Comparison of ENCODE assay signal across 8 cellular contexts in genomic region chr12:116434155-116435065, GRCh38.
DNase-seq lines count a peak whose midpoint lies in the region; ATAC-seq, FAIRE-seq and TF ChIP-seq lines count a peak whose summit lies in the region.

No MANE protein-coding gene starts in this region.

- H3K27me3 ChIP-seq in endothelial cell of umbilical vein (ENCODE audit: control insufficient read depth in 2 of 2, insufficient read depth in 2 of 2, low read length in 2 of 2): no peaks in the 10 kb centered on the region

- no peak overlapping the region for H3K27ac ChIP-seq in endothelial cell of umbilical vein (ENCODE audit: insufficient read depth, low read depth, low read length)

- H3K4me1 Mint-ChIP-seq in CD14-positive monocyte: peaks cover 20% of the 10 kb centered on the region

- peak; percentile 56 for DNase-seq in CD14-positive monocyte (ENCODE audit: low spot score)
- peak; percentile 21 for DNase-seq in NCI-H69 (lab: John Stamatoyannopoulos, UW)
- peak; percentile 59 for DNase-seq in endothelial cell of umbilical vein (ENCODE audit: low read depth, low spot score)
- peak; percentile 79 for DNase-seq in mucosa of gallbladder (ENCODE audit: low spot score)
- no peak for DNase-seq in NCI-H1436 treated with DMSO at 0.1 percent for 48 hours (lab: John Stamatoyannopoulos, UW)
- DNase-seq in cortex of kidney (lab: John Stamatoyannopoulos, UW): no peak

- H4K20me1 ChIP-seq in endothelial cell of umbilical vein (replicated peaks; ENCODE audit: control insufficient read depth, extremely low read depth, insufficient read depth, low read length): no peaks in the 10 kb centered on the region

- peak; percentile 42 for FAIRE-seq in endothelial cell of umbilical vein (lab: Jason Lieb, UNC)

- H3K4me3 ChIP-seq in endothelial cell of umbilical vein (replicated peaks in 1 of 3; ENCODE audit: insufficient read depth in 1 of 3, low read depth in 1 of 3, low read length in 3 of 3): no peak overlapping the region

- H3K9me1 ChIP-seq in endothelial cell of umbilical vein (replicated peaks; ENCODE audit: control insufficient read depth, extremely low read depth, insufficient read depth, low read length): no peaks in the 10 kb centered on the region

- H3K4me1 ChIP-seq in endothelial cell of umbilical vein (ENCODE audit: control insufficient read depth, extremely low read depth, insufficient read depth, low read length): peaks cover 3% of the 10 kb centered on the region

- H3K9ac ChIP-seq in endothelial cell of umbilical vein (replicated peaks; ENCODE audit: extremely low read depth, insufficient read depth, low read length): no peak overlapping the region

- H3K79me2 ChIP-seq in endothelial cell of umbilical vein (ENCODE audit: control insufficient read depth, insufficient read depth, low read length): no peaks in the 10 kb centered on the region

- peak overlapping the region in 5 of 7 donors; percentile 4 to 71 (median 46) for H3K27ac Mint-ChIP-seq in CD14-positive monocyte

- H3K9me3 Mint-ChIP-seq in CD14-positive monocyte: peaks cover 0 to 11% (median 6%) of the 10 kb centered on the region in 7 donors

- CTCF ChIA-PET in endothelial cell of umbilical vein (lab: Charles Lee): interaction anchor here (0.7 to 1.5 kb wide), 6 partner anchors 9 to 293 kb away, joined by 3 to 5 read pairs (median 3); no protein-coding TSS in a partner anchor

- no peak for TF ChIP-seq POLR2A in endothelial cell of umbilical vein (IDR thresholded peaks at IDR 0.05; ENCODE audit: low read depth, low read length)

- peak overlapping the region; percentile 28 for H3K4me2 ChIP-seq in endothelial cell of umbilical vein (ENCODE audit: insufficient read depth, low read length)

- BruUV-seq in endothelial cell of umbilical vein (replicated peaks; lab: Mats Ljungman, UMichigan): no TSS peak

- H3K4me3 Mint-ChIP-seq in CD14-positive monocyte: peak overlapping the region; percentile 20 to 82

- H3K9me3 ChIP-seq in endothelial cell of umbilical vein (replicated peaks; ENCODE audit: control insufficient read depth, insufficient read depth, low read length): no peaks in the 10 kb centered on the region

- no peak for ATAC-seq in HG03280 (IDR thresholded peaks at IDR 0.05; ENCODE audit: unreplicated experiment)
- ATAC-seq in GM19397 (IDR thresholded peaks at IDR 0.05; ENCODE audit: unreplicated experiment): no peak

- POLR2A ChIA-PET in endothelial cell of umbilical vein (lab: Charles Lee): interaction anchor here (0.7 kb wide), 1 partner anchor 16 kb away, joined by 7 read pairs; no protein-coding TSS in a partner anchor

- no peaks in the 10 kb centered on the region for H3K36me3 ChIP-seq in endothelial cell of umbilical vein (ENCODE audit: control insufficient read depth in 2 of 2, extremely low read depth in 1 of 2, insufficient read depth in 2 of 2, low read length in 2 of 2)

- no peaks in the 10 kb centered on the region for H3K36me3 Mint-ChIP-seq in CD14-positive monocyte

- dilution Hi-C loops in endothelial cell of umbilical vein (cut with MboI; ENCODE audit: extremely low pct_ligation_motif_present, low sequenced_read_pairs): no loop called here

- intact Hi-C loops in CD14-positive monocyte (cut with micrococcal nuclease) (no loop called here), endothelial cell of umbilical vein (cut with micrococcal nuclease) (loop anchor here (5.0 kb wide), 1 partner anchor 73 kb away; no protein-coding TSS in a partner anchor)

- no peak for TF ChIP-seq CTCF in CD14-positive monocyte (IDR thresholded peaks at IDR 0.05)
- TF ChIP-seq CTCF in endothelial cell of umbilical vein (IDR thresholded peaks at IDR 0.05; ENCODE audit: extremely low read depth in 1 of 2, insufficient read depth in 1 of 2, low read depth in 1 of 2, low read length in 2 of 2): no peak

- peaks cover 0 to 4% (median 3%) of the 10 kb centered on the region in 3 donors for H3K27me3 Mint-ChIP-seq in CD14-positive monocyte (ENCODE audit: low read depth in 3 of 3)

- H2AFZ ChIP-seq in endothelial cell of umbilical vein (ENCODE audit: low read depth, low read length): no peak overlapping the region

TF ChIP-seq in endothelial cell of umbilical vein, 7 proteins besides CTCF, POLR2A, EP300 and RAD21:
- TF ChIP-seq MYC (IDR thresholded peaks at IDR 0.05; ENCODE audit: low read depth, low read length): no peak
- no peak for TF ChIP-seq JUN (IDR thresholded peaks at IDR 0.05; ENCODE audit: borderline replicate concordance, insufficient read depth, insufficient read length, low read depth)
TF ChIP-seq in endothelial cell of umbilical vein: peak in this region for 0.

Comparison
In these comparisons a context has a peak if more than half of its experiments do, and no peak if none do; other contexts are left out.
1. DNase-seq: peak in CD14-positive monocyte (single experiment), NCI-H69 (single experiment), endothelial cell of umbilical vein (single experiment) and mucosa of gallbladder (single experiment); none in NCI-H1436 treated with DMSO at 0.1 percent for 48 hours (single experiment) and cortex of kidney (single experiment).